ENCODE assay signal across 24 cellular contexts in the genomic region with DNA sequence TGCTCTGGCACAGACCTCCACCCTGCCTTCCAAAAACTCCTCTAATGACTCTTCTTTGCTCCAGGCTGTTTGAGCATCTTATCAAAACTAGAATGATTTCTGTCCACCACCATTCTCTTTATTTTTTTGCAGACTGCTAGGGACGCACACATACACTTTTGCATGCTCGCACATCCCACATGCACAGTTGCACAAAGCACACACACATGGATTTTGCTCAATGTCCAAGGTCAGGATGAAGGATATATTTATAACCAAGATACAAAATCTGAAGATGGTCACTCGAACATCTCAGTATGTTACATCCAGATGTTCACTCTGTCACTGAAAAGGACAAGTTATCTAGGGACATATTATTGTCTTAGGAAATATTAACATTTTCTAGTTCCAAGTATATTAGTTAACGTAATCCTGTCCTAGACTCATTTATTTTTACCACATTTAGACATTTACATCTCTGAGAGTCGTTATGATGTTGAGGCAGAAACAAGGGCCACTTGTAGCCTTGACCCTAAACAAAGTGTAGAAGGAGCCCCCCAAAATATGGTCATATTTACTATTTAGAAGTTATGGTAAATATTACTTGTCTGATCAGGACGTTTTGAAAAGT. TPM values are rescaled to one million over a fixed set of nuclear protein-coding genes. Genes with fewer than 3 reads are reported as not detected.
"Had no signal": no experiment of that assay in that cellular context is flagged by ENCODE, and none has a peak within 500 bp of the region (broad histone marks: within the 10 kb centered on the region; RNA-seq: fewer than 3 reads in every experiment).

No MANE protein-coding gene starts in this region.

- H3K9me3 ChIP-seq: left lung, prostate gland had no signal

- DNase-seq: activated CD4-positive, alpha-beta T cell treated with anti-CD3 and anti-CD28 coated beads, Interleukin-2, amount 10 ng/mL, durations not matched to agents 24 days and 14 days; activated gamma-delta T cell treated with Interleukin-2 at 50 U/mL for 16 hours; activated T-cell treated with anti-CD3 and anti-CD28 coated beads for 4 hours; amygdala; effector memory CD8-positive, alpha-beta T cell; foreskin keratinocyte; hippocampal formation; left lung; mammary epithelial cell; midbrain; small intestine; stimulated activated CD4-positive, alpha-beta T cell treated with anti-CD3 and anti-CD28 coated beads, Interleukin-4, amount 100 ng/mL, for 1 hour; stomach; T-helper 9 cell; trophoblast cell had no signal

- H3K4me1 ChIP-seq: foreskin keratinocyte, prostate gland had no signal

- H3K27ac Mint-ChIP-seq: activated CD4-positive, alpha-beta T cell treated with anti-CD3 and anti-CD28 coated beads, Interleukin-2, amount 10 ng/mL, durations not matched to agents 24 days and 14 days; activated naive CD4-positive, alpha-beta T cell treated with anti-CD3 and anti-CD28 coated beads, Interleukin-2, amount 50 U/mL, for 72 hours; activated T-helper 1 cell treated with anti-CD3 and anti-CD28 coated beads, Interleukin-12 subunit alpha, Interleukin-12 subunit beta, Interleukin-2, Interleukin-4 antibody, amounts not matched to agents 30 ng/mL and 10 ng/mL and 1 ng/mL, durations not matched to agents 14 hours and 24 hours and 36 hours; effector memory CD8-positive, alpha-beta T cell had no signal

- FAIRE-seq: keratinocyte, small intestine had no signal

- ATAC-seq: activated naive CD4-positive, alpha-beta T cell treated with anti-CD3 and anti-CD28 coated beads, Interleukin-2, amount 50 U/mL, for 72 hours; effector memory CD8-positive, alpha-beta T cell; foreskin keratinocyte; left lung; right cardiac atrium had no signal

- H3K4me3 ChIP-seq: left lung, prostate gland, stomach had no signal

- H3K36me3 ChIP-seq: left lung, prostate gland, stomach had no signal

- H3K9me3 Mint-ChIP-seq: effector memory CD8-positive, alpha-beta T cell had no signal

- H3K27ac ChIP-seq: foreskin keratinocyte, left lung, prostate gland, stomach had no signal

- H3K4me3 Mint-ChIP-seq: activated CD4-positive, alpha-beta T cell treated with anti-CD3 and anti-CD28 coated beads, Interleukin-2, amount 10 ng/mL, durations not matched to agents 24 days and 14 days; activated T-helper 1 cell treated with anti-CD3 and anti-CD28 coated beads, Interleukin-12 subunit alpha, Interleukin-12 subunit beta, Interleukin-2, Interleukin-4 antibody, amounts not matched to agents 30 ng/mL and 10 ng/mL and 1 ng/mL, durations not matched to agents 14 hours and 24 hours and 36 hours; effector memory CD8-positive, alpha-beta T cell had no signal

RNA-seq across cellular contexts. Expression of a gene that starts 3.4 kb away (rescaled TPM):
- total RNA-seq: activated CD4-positive, alpha-beta T cell treated with anti-CD3 and anti-CD28 coated beads, Interleukin-2, amount 10 ng/mL, durations not matched to agents 24 days and 14 days; activated CD8-positive, alpha-beta memory T cell treated with anti-CD3 and anti-CD28 coated beads for 36 hours; activated naive CD4-positive, alpha-beta T cell treated with anti-CD3 and anti-CD28 coated beads, Interleukin-2, amount 50 U/mL, for 72 hours; dermis microvascular lymphatic vessel endothelial cell; foreskin keratinocyte; left lung; right cardiac atrium; temporal lobe had no signal
- polyA plus RNA-seq: foreskin keratinocyte, keratinocyte, mammary epithelial cell, neural cell, right cardiac atrium, small intestine, stomach had no signal
